Comparison of ENCODE assay signal across 12 cellular contexts in the genomic region with DNA sequence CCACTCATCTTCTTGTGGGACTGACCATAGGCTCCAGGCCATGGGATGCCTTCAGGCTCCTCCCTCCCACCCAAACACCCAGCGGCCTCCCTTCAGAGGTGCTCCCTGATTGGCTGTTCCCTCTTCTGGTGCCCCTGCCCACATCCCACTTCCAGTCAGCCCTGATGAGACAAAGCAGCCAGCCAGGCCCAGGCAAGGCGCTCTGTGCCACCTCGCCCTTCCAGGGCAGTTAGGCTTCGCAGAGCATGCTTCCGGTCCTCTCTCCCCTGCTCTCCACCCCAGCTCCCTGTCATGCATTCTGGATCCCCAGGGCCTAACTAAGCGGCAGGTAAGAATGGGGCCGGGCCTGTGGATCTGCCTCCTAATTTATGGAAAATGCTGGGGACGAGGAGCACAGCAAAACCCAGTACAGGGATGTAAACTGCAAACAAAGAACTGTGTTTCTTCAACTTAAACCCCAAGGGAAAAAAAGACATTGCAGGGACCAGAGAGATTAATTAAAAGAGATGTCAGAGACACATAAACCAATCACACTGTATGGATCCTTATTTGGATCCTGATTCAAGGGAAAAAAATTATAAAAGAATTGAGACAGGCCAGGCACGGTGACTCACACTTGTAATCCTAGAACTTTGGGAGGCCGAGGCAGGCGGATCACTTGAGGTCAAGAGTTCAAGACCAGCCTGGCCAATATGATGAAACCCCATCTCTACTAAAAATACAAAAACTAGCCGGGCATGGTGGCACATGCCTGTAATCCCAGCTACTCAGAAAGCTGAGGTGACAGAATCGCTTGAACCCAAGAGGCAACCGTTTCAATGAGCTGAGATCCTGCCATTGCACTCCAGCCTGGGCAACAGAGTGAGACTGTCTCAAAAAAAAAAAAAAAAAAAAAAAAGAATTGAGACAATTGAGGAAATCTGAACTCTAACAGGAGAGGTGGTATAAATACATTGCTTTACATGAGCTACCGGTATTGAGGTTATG. TPM values are rescaled to one million over a fixed set of nuclear protein-coding genes. Genes with fewer than 3 reads are reported as not detected.
DNase-seq lines count a peak whose midpoint lies in the region; ATAC-seq and TF ChIP-seq lines count a peak whose summit lies in the region.
"Had no signal": no experiment of that assay in that cellular context is flagged by ENCODE, and none has a peak within 500 bp of the region (broad histone marks: within the 10 kb centered on the region; RNA-seq: fewer than 3 reads in every experiment).

No MANE protein-coding gene starts in this region.

- no peaks in the 10 kb centered on the region for H3K27me3 Mint-ChIP-seq in activated CD4-positive, alpha-beta T cell treated with anti-CD3 and anti-CD28 coated beads, Interleukin-2, amount 10 ng/mL, durations not matched to agents 24 days and 14 days
- H3K27me3 Mint-ChIP-seq in WTC11 (ENCODE audit: low read depth) = no peaks in the 10 kb centered on the region
- H3K27me3 Mint-ChIP-seq in CD8-positive, alpha-beta T cell (ENCODE audit: low read depth) = no peaks in the 10 kb centered on the region

- no peaks in the 10 kb centered on the region for H3K9me3 Mint-ChIP-seq in activated CD4-positive, alpha-beta T cell treated with anti-CD3 and anti-CD28 coated beads, Interleukin-2, amount 10 ng/mL, durations not matched to agents 24 days and 14 days
- H3K9me3 Mint-ChIP-seq in WTC11 = no peaks in the 10 kb centered on the region
- no peaks in the 10 kb centered on the region for H3K9me3 Mint-ChIP-seq in CD8-positive, alpha-beta T cell

- ATAC-seq in WTC11 (no peak), GM21390 (IDR thresholded peaks at IDR 0.05; ENCODE audit: unreplicated experiment) (no peak)
- ATAC-seq in CD8-positive, alpha-beta T cell = no peak

- H3K4me1 Mint-ChIP-seq in activated CD4-positive, alpha-beta T cell treated with anti-CD3 and anti-CD28 coated beads, Interleukin-2, amount 10 ng/mL, durations not matched to agents 24 days and 14 days = peaks cover 4% of the 10 kb centered on the region
- H3K4me1 Mint-ChIP-seq in WTC11 = no peaks in the 10 kb centered on the region
- H3K4me1 Mint-ChIP-seq in CD8-positive, alpha-beta T cell (ENCODE audit: low read depth) = peaks cover 9% of the 10 kb centered on the region

- no peaks in the 10 kb centered on the region for H3K9me3 ChIP-seq in stomach smooth muscle (ENCODE audit: control insufficient read depth in 2 of 2, low read length in 2 of 2)
- H3K9me3 ChIP-seq in CD8-positive, alpha-beta T cell (ENCODE audit: low read length) = no peaks in the 10 kb centered on the region

- intact Hi-C loops in activated CD4-positive, alpha-beta T cell treated with anti-CD3 and anti-CD28 coated beads, Interleukin-2, amount 10 ng/mL, durations not matched to agents 24 days and 14 days (cut with micrococcal nuclease) = no loop called here
- intact Hi-C loops in CD8-positive, alpha-beta T cell (cut with DNase I, micrococcal nuclease) = no loop called here

- peak overlapping the region; percentile 21 for H3K27ac Mint-ChIP-seq in activated CD4-positive, alpha-beta T cell treated with anti-CD3 and anti-CD28 coated beads, Interleukin-2, amount 10 ng/mL, durations not matched to agents 24 days and 14 days
- peak overlapping the region; percentile 86 for H3K27ac Mint-ChIP-seq in WTC11
- no peak overlapping the region for H3K27ac Mint-ChIP-seq in CD8-positive, alpha-beta T cell

- H3K27me3 ChIP-seq in stomach smooth muscle (ENCODE audit: control insufficient read depth in 1 of 2, insufficient read depth in 2 of 2, low read length in 2 of 2) = no peaks in the 10 kb centered on the region
- no peaks in the 10 kb centered on the region for H3K27me3 ChIP-seq in CD8-positive, alpha-beta T cell (ENCODE audit: insufficient read depth, low read length)
- H3K27me3 ChIP-seq: dorsolateral prefrontal cortex had no signal

- H3K4me3 Mint-ChIP-seq in activated CD4-positive, alpha-beta T cell treated with anti-CD3 and anti-CD28 coated beads, Interleukin-2, amount 10 ng/mL, durations not matched to agents 24 days and 14 days = no peak overlapping the region
- H3K4me3 Mint-ChIP-seq in WTC11 = no peak overlapping the region
- H3K4me3 Mint-ChIP-seq in CD8-positive, alpha-beta T cell = no peak overlapping the region

- DNase-seq in activated CD4-positive, alpha-beta T cell treated with anti-CD3 and anti-CD28 coated beads, Interleukin-2, amount 10 ng/mL, durations not matched to agents 24 days and 14 days = no peak
- no peak for DNase-seq in activated CD4-positive, alpha-beta T cell treated with anti-CD3 and anti-CD28 coated beads for 48 hours
- no peak for DNase-seq in WTC11 (ENCODE audit: low spot score)
- DNase-seq in fibroblast of villous mesenchyme (ENCODE audit: low read depth) = peak; percentile 90
- no peak for DNase-seq in ACHN
- DNase-seq in CD8-positive, alpha-beta T cell = no peak
- DNase-seq: activated CD4-positive, alpha-beta T cell treated with anti-CD3 and anti-CD28 coated beads for 1 hour; AML-193; mesendoderm had no signal

- H3K36me3 ChIP-seq in stomach smooth muscle (ENCODE audit: control insufficient read depth in 2 of 2, insufficient read depth in 2 of 2, low read length in 2 of 2) = peaks cover 38 to 39% of the 10 kb centered on the region in 2 donors
- peaks cover 45% of the 10 kb centered on the region for H3K36me3 ChIP-seq in CD8-positive, alpha-beta T cell (ENCODE audit: insufficient read depth, low read length)

- no peak for TF ChIP-seq CTCF in WTC11 (IDR thresholded peaks at IDR 0.05)
- no peak for TF ChIP-seq CTCF in fibroblast of villous mesenchyme (IDR thresholded peaks at IDR 0.05; ENCODE audit: insufficient read depth, low read depth, low read length)
- no peak for TF ChIP-seq CTCF in CD8-positive, alpha-beta T cell (IDR thresholded peaks at IDR 0.05)

- peaks cover 19% of the 10 kb centered on the region for H3K4me1 ChIP-seq in stomach smooth muscle (ENCODE audit: control insufficient read depth, insufficient read depth, low read length)
- H3K4me1 ChIP-seq in CD8-positive, alpha-beta T cell (ENCODE audit: insufficient read depth, low read length) = no peaks in the 10 kb centered on the region

- POLR2A ChIA-PET in WTC11 (lab: Charles Lee) = interaction anchor here (0.6 to 0.7 kb wide), 3 partner anchors 59 to 356 kb away, joined by 3 to 5 read pairs (median 3); no protein-coding TSS in a partner anchor
- POLR2A ChIA-PET in CD8-positive, alpha-beta T cell (lab: Charles Lee) = no interaction called here

- H3K4me3 ChIP-seq in fibroblast of villous mesenchyme (ENCODE audit: low read depth, low read length) (no peak overlapping the region), stomach smooth muscle (ENCODE audit: low read length in 2 of 2) (no peak overlapping the region)
- no peak overlapping the region for H3K4me3 ChIP-seq in CD8-positive, alpha-beta T cell (ENCODE audit: low read depth, low read length)
- H3K4me3 ChIP-seq: dorsolateral prefrontal cortex had no signal

- CTCF ChIA-PET in WTC11 (lab: Charles Lee) = interaction anchor here (0.6 kb wide), 1 partner anchor 9 kb away, joined by 3 read pairs; no protein-coding TSS in a partner anchor
- CTCF ChIA-PET in CD8-positive, alpha-beta T cell (lab: Charles Lee) = interaction anchor here (0.9 to 1.0 kb wide), 2 partner anchors 14 to 101 kb away, joined by 4 to 6 read pairs; no protein-coding TSS in a partner anchor

- H3K27ac ChIP-seq in stomach smooth muscle (ENCODE audit: low read length) = peak overlapping the region; percentile 70
- no peak overlapping the region for H3K27ac ChIP-seq in CD8-positive, alpha-beta T cell (ENCODE audit: low read depth, low read length)

- in situ Hi-C loops in ACHN (cut with HindIII; ENCODE audit: low pct_ligation_motif_present, low pct_unique_long_range_greater_than_20kb, low sequenced_read_pairs) = no loop called here

- no peak overlapping the region for H3K9ac ChIP-seq in stomach smooth muscle (ENCODE audit: low read length in 2 of 2)

- peaks cover 46% of the 10 kb centered on the region for H3K36me3 Mint-ChIP-seq in activated CD4-positive, alpha-beta T cell treated with anti-CD3 and anti-CD28 coated beads, Interleukin-2, amount 10 ng/mL, durations not matched to agents 24 days and 14 days (ENCODE audit: low read depth)
- H3K36me3 Mint-ChIP-seq in WTC11 = peaks cover 53% of the 10 kb centered on the region
- H3K36me3 Mint-ChIP-seq in CD8-positive, alpha-beta T cell = peaks cover 83% of the 10 kb centered on the region

TF ChIP-seq in WTC11, 78 proteins besides CTCF, POLR2A, EP300 and RAD21:
- TF ChIP-seq, protein P1, sequence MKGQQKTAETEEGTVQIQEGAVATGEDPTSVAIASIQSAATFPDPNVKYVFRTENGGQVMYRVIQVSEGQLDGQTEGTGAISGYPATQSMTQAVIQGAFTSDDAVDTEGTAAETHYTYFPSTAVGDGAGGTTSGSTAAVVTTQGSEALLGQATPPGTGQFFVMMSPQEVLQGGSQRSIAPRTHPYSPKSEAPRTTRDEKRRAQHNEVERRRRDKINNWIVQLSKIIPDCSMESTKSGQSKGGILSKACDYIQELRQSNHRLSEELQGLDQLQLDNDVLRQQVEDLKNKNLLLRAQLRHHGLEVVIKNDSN (CRISPR knock-in tag; IDR thresholded peaks at IDR 0.05) = no peak

RNA-seq across cellular contexts. Expression of a gene that starts 26.0 kb away (rescaled TPM):
- total RNA-seq in activated CD4-positive, alpha-beta T cell treated with anti-CD3 and anti-CD28 coated beads, Interleukin-2, amount 10 ng/mL, durations not matched to agents 24 days and 14 days = 28.9 and 30.8 TPM in 2 replicates
- total RNA-seq in WTC11 (2021) (35.7 to 38.7 TPM (median 38.1 TPM) in 3 replicates), fibroblast of villous mesenchyme (109 and 164 TPM in 2 replicates)
- total RNA-seq in CD8-positive, alpha-beta T cell = 10 to 100 TPM; 85.4 to 92.1 TPM

RNA-seq across cellular contexts. Expression of a gene that starts 42.2 kb away (rescaled TPM):
- 10.6 and 12.1 TPM in 2 replicates for total RNA-seq in activated CD4-positive, alpha-beta T cell treated with anti-CD3 and anti-CD28 coated beads, Interleukin-2, amount 10 ng/mL, durations not matched to agents 24 days and 14 days
- total RNA-seq in WTC11 (2021) (6.4 to 7.8 TPM (median 7.3 TPM) in 3 replicates), fibroblast of villous mesenchyme (17.7 and 26.3 TPM in 2 replicates)
- total RNA-seq in CD8-positive, alpha-beta T cell = 10 to 100 TPM in 1 of 2 experiments, 1 to 10 TPM in 1; 9.7 to 10.3 TPM
